Comparison of ENCODE assay signal across 9 cellular contexts in the genomic region with DNA sequence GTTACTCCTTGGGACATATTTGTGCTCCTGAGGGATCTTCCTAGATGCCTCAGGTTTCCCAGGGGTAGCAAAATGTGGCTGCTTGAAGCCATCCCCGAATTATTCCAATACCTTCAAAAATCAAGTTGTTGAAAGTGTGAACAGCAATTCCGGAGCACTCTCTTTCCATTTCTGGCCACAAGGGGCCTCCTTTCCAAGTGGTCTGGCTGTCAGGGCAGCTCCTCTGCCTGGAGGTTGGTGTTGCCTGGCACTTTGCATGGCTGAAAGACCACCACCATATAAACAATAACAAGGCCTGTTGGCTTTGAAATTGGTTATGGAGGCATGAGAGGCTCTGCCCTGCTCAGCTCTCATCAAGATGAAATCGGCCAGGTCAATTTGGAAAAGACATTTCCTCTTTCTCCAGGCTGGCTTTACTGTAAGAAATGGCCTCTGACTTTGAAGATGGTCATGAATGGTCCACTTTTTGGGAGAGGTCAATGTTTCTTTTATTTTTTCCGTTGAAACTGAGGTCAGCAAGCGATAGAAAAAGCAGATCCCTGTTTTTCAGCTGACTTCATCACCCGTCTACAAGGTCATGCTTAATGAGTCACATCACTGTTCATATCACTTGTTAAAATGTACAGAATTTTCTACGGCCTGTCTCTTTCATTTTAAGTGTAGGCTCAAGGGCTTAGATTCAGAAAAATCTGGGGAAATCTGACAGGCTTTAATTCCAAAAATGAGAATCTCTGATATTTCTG.
DNase-seq lines count a peak whose midpoint lies in the region; TF ChIP-seq lines count a peak whose summit lies in the region.
"Had no signal": no experiment of that assay in that cellular context is flagged by ENCODE, and none has a peak within 500 bp of the region (broad histone marks: within the 10 kb centered on the region; RNA-seq: fewer than 3 reads in every experiment).

No MANE protein-coding gene starts in this region.

- no peaks in the 10 kb centered on the region for H3K9me3 ChIP-seq in smooth muscle cell (replicated peaks; ENCODE audit: low read depth)
- H3K9me3 ChIP-seq: BLaER1 treated with 17β-estradiol and CSF1 and Interleukin-3, amounts not matched to agents 10 nM and 100 nM had no signal

- intact Hi-C loops in activated CD4-positive, alpha-beta T cell treated with anti-CD3 and anti-CD28 coated beads, Interleukin-2, amount 10 ng/mL, durations not matched to agents 24 days and 14 days (cut with micrococcal nuclease), result no loop called here

- H3K79me2 ChIP-seq in smooth muscle cell (ENCODE audit: low read depth), result no peaks in the 10 kb centered on the region

- peaks cover 5% of the 10 kb centered on the region for H3K4me1 ChIP-seq in smooth muscle cell (ENCODE audit: low read depth)
- H3K4me1 ChIP-seq: BLaER1 treated with 17β-estradiol and CSF1 and Interleukin-3, amounts not matched to agents 10 nM and 100 nM had no signal

- no peaks in the 10 kb centered on the region for H3F3A ChIP-seq in smooth muscle cell (ENCODE audit: low read depth)

- H3K27me3 Mint-ChIP-seq in activated CD4-positive, alpha-beta T cell treated with anti-CD3 and anti-CD28 coated beads, Interleukin-2, amount 10 ng/mL, durations not matched to agents 24 days and 14 days, result no peaks in the 10 kb centered on the region

- H3K4me1 Mint-ChIP-seq in activated CD4-positive, alpha-beta T cell treated with anti-CD3 and anti-CD28 coated beads, Interleukin-2, amount 10 ng/mL, durations not matched to agents 24 days and 14 days, result no peaks in the 10 kb centered on the region

- WGBS in smooth muscle cell (ENCODE audit: low lambda C conversion rate), result 43% methylated on average over 7 of the region's 7 CpGs

- H3K9ac ChIP-seq in smooth muscle cell (ENCODE audit: low read depth), result peak overlapping the region; percentile 42
- H3K9ac ChIP-seq: BLaER1 treated with 17β-estradiol and CSF1 and Interleukin-3, amounts not matched to agents 10 nM and 100 nM had no signal

- TF ChIP-seq CTCF in epithelial cell of proximal tubule (conservative IDR thresholded peaks at IDR 0.05; ENCODE audit: low read depth, low read length), result peak; percentile 78
- peak; percentile 50 for TF ChIP-seq CTCF in smooth muscle cell (IDR thresholded peaks at IDR 0.05; ENCODE audit: borderline replicate concordance, insufficient read depth, poor library complexity, severe bottlenecking)

- no peaks in the 10 kb centered on the region for H4K20me1 ChIP-seq in smooth muscle cell (ENCODE audit: low read depth)
- H4K20me1 ChIP-seq: BLaER1 treated with 17β-estradiol and CSF1 and Interleukin-3, amounts not matched to agents 10 nM and 100 nM had no signal

- no peaks in the 10 kb centered on the region for H3K36me3 Mint-ChIP-seq in activated CD4-positive, alpha-beta T cell treated with anti-CD3 and anti-CD28 coated beads, Interleukin-2, amount 10 ng/mL, durations not matched to agents 24 days and 14 days (ENCODE audit: low read depth)

- peak overlapping the region; percentile 73 for H3K4me2 ChIP-seq in smooth muscle cell
- H3K4me2 ChIP-seq: BLaER1 treated with 17β-estradiol and CSF1 and Interleukin-3, amounts not matched to agents 10 nM and 100 nM had no signal

- no peaks in the 10 kb centered on the region for H3K36me3 ChIP-seq in smooth muscle cell (ENCODE audit: low read depth)
- H3K36me3 ChIP-seq: BLaER1 treated with 17β-estradiol and CSF1 and Interleukin-3, amounts not matched to agents 10 nM and 100 nM had no signal

- peak overlapping the region; percentile 75 for H3K27ac ChIP-seq in smooth muscle cell (ENCODE audit: low read depth)
- H3K27ac ChIP-seq: BLaER1 treated with 17β-estradiol and CSF1 and Interleukin-3, amounts not matched to agents 10 nM and 100 nM had no signal

- no peak overlapping the region for H3K4me3 Mint-ChIP-seq in activated CD4-positive, alpha-beta T cell treated with anti-CD3 and anti-CD28 coated beads, Interleukin-2, amount 10 ng/mL, durations not matched to agents 24 days and 14 days

- DNase-seq in NCI-H748 (lab: John Stamatoyannopoulos, UW; ENCODE audit: unreplicated experiment) (peak; percentile 35), NCI-H748 treated with DMSO at 0.1 percent for 48 hours (lab: John Stamatoyannopoulos, UW) (no peak), NCI-H69 (lab: John Stamatoyannopoulos, UW) (peak; percentile 53), epithelial cell of proximal tubule (ENCODE audit: low read depth) (no peak), smooth muscle cell (lab: John Stamatoyannopoulos, UW; ENCODE audit: unreplicated experiment) (no peak), putamen (ENCODE audit: low spot score) (no peak), AG08396 (ENCODE audit: low spot score) (no peak)
- no peak for DNase-seq in activated CD4-positive, alpha-beta T cell treated with anti-CD3 and anti-CD28 coated beads, Interleukin-2, amount 10 ng/mL, durations not matched to agents 24 days and 14 days

- no peak overlapping the region for H3K4me3 ChIP-seq in epithelial cell of proximal tubule (ENCODE audit: low read depth, low read length)
- H3K4me3 ChIP-seq in smooth muscle cell, result no peak overlapping the region
- H3K4me3 ChIP-seq: BLaER1 treated with 17β-estradiol and CSF1 and Interleukin-3, amounts not matched to agents 10 nM and 100 nM had no signal

- H3K27me3 ChIP-seq in smooth muscle cell (ENCODE audit: low read depth), result no peaks in the 10 kb centered on the region
- H3K27me3 ChIP-seq: BLaER1 treated with 17β-estradiol and CSF1 and Interleukin-3, amounts not matched to agents 10 nM and 100 nM had no signal

- H3K9me3 Mint-ChIP-seq in activated CD4-positive, alpha-beta T cell treated with anti-CD3 and anti-CD28 coated beads, Interleukin-2, amount 10 ng/mL, durations not matched to agents 24 days and 14 days, result no peaks in the 10 kb centered on the region

- H3K27ac Mint-ChIP-seq in activated CD4-positive, alpha-beta T cell treated with anti-CD3 and anti-CD28 coated beads, Interleukin-2, amount 10 ng/mL, durations not matched to agents 24 days and 14 days, result no peak overlapping the region

- peak overlapping the region; percentile 64 for H2AFZ ChIP-seq in smooth muscle cell (ENCODE audit: low read depth)

Comparison
In these comparisons a context has a peak if more than half of its experiments do, and no peak if none do; other contexts are left out.
1. DNase-seq: peak in NCI-H748 (single experiment) and NCI-H69 (single experiment); none in NCI-H748 treated with DMSO at 0.1 percent for 48 hours (single experiment), epithelial cell of proximal tubule (single experiment), smooth muscle cell (single experiment), putamen (single experiment), activated CD4-positive, alpha-beta T cell treated with anti-CD3 and anti-CD28 coated beads, Interleukin-2, amount 10 ng/mL, durations not matched to agents 24 days and 14 days (single experiment) and AG08396 (single experiment).